ENCODE assay signal across 28 cellular contexts in the genomic region with DNA sequence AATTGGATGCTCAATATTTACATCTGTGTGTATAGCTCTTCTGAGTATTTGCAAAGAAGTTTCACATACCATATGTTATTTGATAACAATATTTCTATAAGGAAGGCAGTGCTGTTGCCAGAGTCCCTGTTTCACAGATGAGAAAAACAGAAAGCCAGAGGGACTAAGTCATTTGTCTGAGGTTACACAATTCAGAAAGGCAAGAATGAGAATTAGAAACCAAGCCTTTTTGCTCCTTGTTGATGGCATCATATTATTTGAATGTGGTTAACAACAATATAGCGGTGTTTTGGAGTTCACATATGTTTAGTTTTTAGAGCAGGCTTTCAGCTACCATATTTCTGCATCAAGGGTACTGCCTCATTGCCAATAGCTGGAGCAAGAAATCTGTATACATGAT.
DNase-seq lines count a peak whose midpoint lies in the region; ATAC-seq, FAIRE-seq and TF ChIP-seq lines count a peak whose summit lies in the region.
"Had no signal": no experiment of that assay in that cellular context is flagged by ENCODE, and none has a peak within 500 bp of the region (broad histone marks: within the 10 kb centered on the region; RNA-seq: fewer than 3 reads in every experiment).

No MANE protein-coding gene starts in this region.

- POLR2A ChIA-PET in GM12878 (lab: Charles Lee): no interaction called here

- no peaks in the 10 kb centered on the region for H3K4me1 Mint-ChIP-seq in stimulated activated effector memory CD8-positive, alpha-beta T cell treated with anti-CD3 and anti-CD28 coated beads, Interleukin-12 subunit alpha, Interleukin-12 subunit beta, amount 100 ng/mL, for 72 hours
- H3K4me1 Mint-ChIP-seq: CD4-positive, alpha-beta memory T cell; CD4-positive, CD25-positive, alpha-beta regulatory T cell; CD8-positive, alpha-beta memory T cell had no signal

- no peaks in the 10 kb centered on the region for H3K27me3 ChIP-seq in GM12878 (replicated peaks in 1 of 2; ENCODE audit: control insufficient read depth in 2 of 2, insufficient read depth in 2 of 2, low read length in 1 of 2)
- H3K27me3 ChIP-seq: BE2C, BLaER1 had no signal

- no peaks in the 10 kb centered on the region for H3K36me3 Mint-ChIP-seq in stimulated activated effector memory CD8-positive, alpha-beta T cell treated with anti-CD3 and anti-CD28 coated beads, Interleukin-12 subunit alpha, Interleukin-12 subunit beta, amount 100 ng/mL, for 72 hours
- H3K36me3 Mint-ChIP-seq: CD14-positive monocyte; CD4-positive, alpha-beta memory T cell; CD4-positive, CD25-positive, alpha-beta regulatory T cell; CD8-positive, alpha-beta memory T cell had no signal

- RAD21 ChIA-PET in GM12878 (lab: Charles Lee; ENCODE audit: unreplicated experiment): interaction anchor here (0.7 kb wide), 1 partner anchor 93 kb away, joined by 3 read pairs; no protein-coding TSS in a partner anchor

- no peak overlapping the region for H2AFZ ChIP-seq in GM12878 (ENCODE audit: control insufficient read depth, low read depth, low read length)

- FAIRE-seq in GM12878 (lab: Jason Lieb, UNC): no peak
- FAIRE-seq: A204.1, GM12891, GM19239 had no signal

- H3K27ac Mint-ChIP-seq in stimulated activated effector memory CD8-positive, alpha-beta T cell treated with anti-CD3 and anti-CD28 coated beads, Interleukin-12 subunit alpha, Interleukin-12 subunit beta, amount 100 ng/mL, for 72 hours: no peak overlapping the region
- H3K27ac Mint-ChIP-seq: CD14-positive monocyte; CD4-positive, CD25-positive, alpha-beta regulatory T cell; CD8-positive, alpha-beta memory T cell had no signal

- H3K4me3 Mint-ChIP-seq in stimulated activated effector memory CD8-positive, alpha-beta T cell treated with anti-CD3 and anti-CD28 coated beads, Interleukin-12 subunit alpha, Interleukin-12 subunit beta, amount 100 ng/mL, for 72 hours: no peak overlapping the region
- H3K4me3 Mint-ChIP-seq: CD14-positive monocyte; CD4-positive, alpha-beta memory T cell; CD4-positive, CD25-positive, alpha-beta regulatory T cell; CD8-positive, alpha-beta memory T cell had no signal

- no peaks in the 10 kb centered on the region for H4K20me1 ChIP-seq in GM12878 (ENCODE audit: control insufficient read depth, insufficient read depth)
- H4K20me1 ChIP-seq: BLaER1 had no signal

- no peaks in the 10 kb centered on the region for H3K36me3 ChIP-seq in GM12878 (ENCODE audit: control insufficient read depth in 2 of 2, insufficient read depth in 2 of 2, low read length in 1 of 2)
- H3K36me3 ChIP-seq: BE2C, BLaER1 had no signal

- WGBS in GM12878 (ENCODE audit: insufficient coverage, insufficient replicate concordance, low lambda C conversion rate, missing lambda C conversion rate): 0% methylated on average over 1 of the region's 1 CpG

- SMC1A ChIA-PET in GM12878 (lab: Charles Lee; ENCODE audit: uncharacterized antibody, unreplicated experiment): interaction anchor here (0.8 to 7.1 kb wide), 7 partner anchors 15 to 147 kb away, joined by 3 to 45 read pairs (median 4); no protein-coding TSS in a partner anchor

- no peak for TF ChIP-seq EP300 in GM12878 (IDR thresholded peaks at IDR 0.05; ENCODE audit: borderline replicate concordance in 1 of 2, control insufficient read depth in 1 of 2, low read depth in 2 of 2, low read length in 2 of 2)

- H3K9ac ChIP-seq in GM12878 (ENCODE audit: control insufficient read depth, insufficient read depth, low read length): no peak overlapping the region
- H3K9ac ChIP-seq: BLaER1 had no signal

- no peak overlapping the region for H3K4me3 ChIP-seq in GM12878
- H3K4me3 ChIP-seq: BLaER1 had no signal

- no TSS peak for BruUV-seq in GM12878 (replicated peaks; lab: Mats Ljungman, UMichigan)

- H3K9me3 Mint-ChIP-seq in stimulated activated effector memory CD8-positive, alpha-beta T cell treated with anti-CD3 and anti-CD28 coated beads, Interleukin-12 subunit alpha, Interleukin-12 subunit beta, amount 100 ng/mL, for 72 hours: peaks cover 2% of the 10 kb centered on the region

- no peak overlapping the region for H3K4me2 ChIP-seq in GM12878 (ENCODE audit: control insufficient read depth, insufficient read depth)
- H3K4me2 ChIP-seq: BLaER1 had no signal

- TF ChIP-seq POLR2A in GM12878 (IDR thresholded peaks at IDR 0.05; ENCODE audit: low read depth, low read length): no peak

- no peaks in the 10 kb centered on the region for H3K4me1 ChIP-seq in GM12878 (ENCODE audit: control insufficient read depth, insufficient read depth, low read length)
- H3K4me1 ChIP-seq: BE2C, BLaER1 had no signal

- CTCF ChIA-PET in GM12878 (lab: Yijun Ruan, JAX): no interaction called here

- ATAC-seq in GM18867 (IDR thresholded peaks at IDR 0.05; ENCODE audit: unreplicated experiment): peak; percentile 73
- ATAC-seq in GM21447 (IDR thresholded peaks at IDR 0.05; ENCODE audit: unreplicated experiment): peak; percentile 65
- peak; percentile 68 for ATAC-seq in GM12878
- peak; percentile 63 for ATAC-seq in stimulated activated effector memory CD8-positive, alpha-beta T cell treated with anti-CD3 and anti-CD28 coated beads, Interleukin-12 subunit alpha, Interleukin-12 subunit beta, amount 100 ng/mL, for 72 hours
- ATAC-seq in HG03457 (IDR thresholded peaks at IDR 0.05; ENCODE audit: unreplicated experiment): no peak
- ATAC-seq in GM21515 (IDR thresholded peaks at IDR 0.05; ENCODE audit: unreplicated experiment): no peak

- in situ Hi-C loops in GM12878 (cut with MboI): no loop called here

- intact Hi-C loops in GM12878 (cut with micrococcal nuclease; ENCODE audit: unreplicated experiment): no loop called here

- TF ChIP-seq RAD21 in GM12878 (IDR thresholded peaks at IDR 0.05; ENCODE audit: insufficient read depth, low read depth, low read length): no peak

- H3K27ac ChIP-seq in GM12878 (ENCODE audit: control insufficient read depth, insufficient read depth): no peak overlapping the region
- H3K27ac ChIP-seq: BLaER1 had no signal

- no peaks in the 10 kb centered on the region; the same call in 2 of the 3 replicates for H3K9me3 ChIP-seq in GM12878 (replicated peaks; ENCODE audit: control insufficient read depth, insufficient read depth, low read length)
- H3K9me3 ChIP-seq: BE2C had no signal

- no peaks in the 10 kb centered on the region for H3K79me2 ChIP-seq in GM12878 (ENCODE audit: control insufficient read depth, insufficient read depth, low read length)

- TF ChIP-seq CTCF in GM12878 (IDR thresholded peaks at IDR 0.05 in 2 of 3, conservative IDR thresholded peaks at IDR 0.05 in 1 of 3; ENCODE audit: control insufficient read depth in 2 of 3, extremely low read depth in 1 of 3, insufficient read depth in 1 of 3, low read depth in 3 of 3, low read length in 3 of 3): no peak

- no peak for DNase-seq in GM12878 (ENCODE audit: low read depth, low spot score)
- no peak for DNase-seq in stimulated activated effector memory CD8-positive, alpha-beta T cell treated with anti-CD3 and anti-CD28 coated beads, Interleukin-12 subunit alpha, Interleukin-12 subunit beta, amount 100 ng/mL, for 72 hours (ENCODE audit: low spot score in 2 of 2)
- no peak for DNase-seq in activated naive CD4-positive, alpha-beta T cell treated with anti-CD3 and anti-CD28 coated beads, Interleukin-2, amount 50 U/mL, for 16 hours
- no peak for DNase-seq in cortex of kidney (lab: John Stamatoyannopoulos, UW)
- DNase-seq: 8988T; ACHN; BE2C; C1 segment of cervical spinal cord; CD4-positive, alpha-beta memory T cell; CD4-positive, CD25-positive, alpha-beta regulatory T cell; CD8-positive, alpha-beta memory T cell; COR-L47; DMS 273 treated with DMSO at 0.1 percent for 48 hours; DMS153; DMS53; DMS79; DND-41; EL; GDM1 had no signal

TF ChIP-seq in GM12878, 131 proteins besides CTCF, POLR2A, EP300 and RAD21 (continues in another document):
- TF ChIP-seq MYC (IDR thresholded peaks at IDR 0.05; ENCODE audit: insufficient read depth, insufficient read length, insufficient replicate concordance, low read length, severe bottlenecking): no peak
- no peak for TF ChIP-seq YY1 (IDR thresholded peaks at IDR 0.05; ENCODE audit: low read depth, low read length)
- no peak for TF ChIP-seq TARDBP (IDR thresholded peaks at IDR 0.05; ENCODE audit: borderline replicate concordance)
- TF ChIP-seq, protein P1, sequence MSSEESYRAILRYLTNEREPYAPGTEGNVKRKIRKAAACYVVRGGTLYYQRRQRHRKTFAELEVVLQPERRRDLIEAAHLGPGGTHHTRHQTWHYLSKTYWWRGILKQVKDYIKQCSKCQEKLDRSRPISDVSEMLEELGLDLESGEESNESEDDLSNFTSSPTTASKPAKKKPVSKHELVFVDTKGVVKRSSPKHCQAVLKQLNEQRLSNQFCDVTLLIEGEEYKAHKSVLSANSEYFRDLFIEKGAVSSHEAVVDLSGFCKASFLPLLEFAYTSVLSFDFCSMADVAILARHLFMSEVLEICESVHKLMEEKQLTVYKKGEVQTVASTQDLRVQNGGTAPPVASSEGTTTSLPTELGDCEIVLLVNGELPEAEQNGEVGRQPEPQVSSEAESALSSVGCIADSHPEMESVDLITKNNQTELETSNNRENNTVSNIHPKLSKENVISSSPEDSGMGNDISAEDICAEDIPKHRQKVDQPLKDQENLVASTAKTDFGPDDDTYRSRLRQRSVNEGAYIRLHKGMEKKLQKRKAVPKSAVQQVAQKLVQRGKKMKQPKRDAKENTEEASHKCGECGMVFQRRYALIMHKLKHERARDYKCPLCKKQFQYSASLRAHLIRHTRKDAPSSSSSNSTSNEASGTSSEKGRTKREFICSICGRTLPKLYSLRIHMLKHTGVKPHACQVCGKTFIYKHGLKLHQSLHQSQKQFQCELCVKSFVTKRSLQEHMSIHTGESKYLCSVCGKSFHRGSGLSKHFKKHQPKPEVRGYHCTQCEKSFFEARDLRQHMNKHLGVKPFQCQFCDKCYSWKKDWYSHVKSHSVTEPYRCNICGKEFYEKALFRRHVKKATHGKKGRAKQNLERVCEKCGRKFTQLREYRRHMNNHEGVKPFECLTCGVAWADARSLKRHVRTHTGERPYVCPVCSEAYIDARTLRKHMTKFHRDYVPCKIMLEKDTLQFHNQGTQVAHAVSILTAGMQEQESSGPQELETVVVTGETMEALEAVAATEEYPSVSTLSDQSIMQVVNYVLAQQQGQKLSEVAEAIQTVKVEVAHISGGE (CRISPR knock-in tag; IDR thresholded peaks at IDR 0.05): no peak
- TF ChIP-seq, protein P2, sequence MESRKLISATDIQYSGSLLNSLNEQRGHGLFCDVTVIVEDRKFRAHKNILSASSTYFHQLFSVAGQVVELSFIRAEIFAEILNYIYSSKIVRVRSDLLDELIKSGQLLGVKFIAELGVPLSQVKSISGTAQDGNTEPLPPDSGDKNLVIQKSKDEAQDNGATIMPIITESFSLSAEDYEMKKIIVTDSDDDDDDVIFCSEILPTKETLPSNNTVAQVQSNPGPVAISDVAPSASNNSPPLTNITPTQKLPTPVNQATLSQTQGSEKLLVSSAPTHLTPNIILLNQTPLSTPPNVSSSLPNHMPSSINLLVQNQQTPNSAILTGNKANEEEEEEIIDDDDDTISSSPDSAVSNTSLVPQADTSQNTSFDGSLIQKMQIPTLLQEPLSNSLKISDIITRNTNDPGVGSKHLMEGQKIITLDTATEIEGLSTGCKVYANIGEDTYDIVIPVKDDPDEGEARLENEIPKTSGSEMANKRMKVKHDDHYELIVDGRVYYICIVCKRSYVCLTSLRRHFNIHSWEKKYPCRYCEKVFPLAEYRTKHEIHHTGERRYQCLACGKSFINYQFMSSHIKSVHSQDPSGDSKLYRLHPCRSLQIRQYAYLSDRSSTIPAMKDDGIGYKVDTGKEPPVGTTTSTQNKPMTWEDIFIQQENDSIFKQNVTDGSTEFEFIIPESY (IDR thresholded peaks at IDR 0.05): no peak

Comparison
In these comparisons a context has a peak if more than half of its experiments do, and no peak if none do; other contexts are left out.
1. ATAC-seq: peak in GM18867 (single experiment), GM21447 (single experiment), GM12878 (single experiment) and stimulated activated effector memory CD8-positive, alpha-beta T cell treated with anti-CD3 and anti-CD28 coated beads, Interleukin-12 subunit alpha, Interleukin-12 subunit beta, amount 100 ng/mL, for 72 hours (single experiment); none in HG03457 (single experiment) and GM21515 (single experiment).